Comparison of ENCODE assay signal across 20 cellular contexts in the genomic region with DNA sequence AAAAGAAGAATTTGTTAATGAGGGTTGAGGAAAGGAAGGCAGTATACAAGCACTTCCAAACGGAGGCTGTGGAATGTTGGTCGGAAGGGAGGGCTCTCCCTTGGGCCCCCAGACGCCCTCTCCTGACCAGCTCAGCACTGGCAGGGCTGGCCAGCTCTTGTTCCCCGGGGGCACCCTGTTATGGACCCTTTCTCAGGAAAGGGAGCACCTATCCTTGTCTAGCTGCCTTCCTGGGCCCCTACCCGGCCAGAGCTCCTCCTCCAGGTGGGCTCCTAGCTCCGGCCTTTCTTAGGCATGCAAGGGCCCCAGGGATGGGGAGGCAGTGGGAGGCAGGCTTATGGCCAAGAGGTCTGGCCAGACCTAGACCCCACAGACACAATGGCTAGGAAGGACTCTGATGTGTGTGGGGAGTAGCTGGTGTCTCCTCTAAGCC. TPM values are rescaled to one million over a fixed set of nuclear protein-coding genes. Genes with fewer than 3 reads are reported as not detected.
DNase-seq lines count a peak whose midpoint lies in the region; TF ChIP-seq lines count a peak whose summit lies in the region.
"Had no signal": no experiment of that assay in that cellular context is flagged by ENCODE, and none has a peak within 500 bp of the region (broad histone marks: within the 10 kb centered on the region; RNA-seq: fewer than 3 reads in every experiment).

No MANE protein-coding gene starts in this region.

- H3K27me3 ChIP-seq in HUES48 (ENCODE audit: control insufficient read depth, insufficient read depth, low read length) = peaks cover 26% of the 10 kb centered on the region
- peaks cover 72% of the 10 kb centered on the region for H3K27me3 ChIP-seq in brain microvascular endothelial cell (replicated peaks)
- H3K27me3 ChIP-seq in iPS-20b (ENCODE audit: insufficient read depth, low read length) = peaks cover 9% of the 10 kb centered on the region
- peaks cover 43% of the 10 kb centered on the region for H3K27me3 ChIP-seq in A673 (replicated peaks; ENCODE audit: insufficient read depth, low read depth, low read length, poor library complexity)
- H3K27me3 ChIP-seq: testis had no signal

- H3K36me3 ChIP-seq in HUES48 (ENCODE audit: control insufficient read depth, insufficient read depth, low read length) (no peaks in the 10 kb centered on the region), brain microvascular endothelial cell (replicated peaks) (no peaks in the 10 kb centered on the region), iPS-20b (ENCODE audit: insufficient read depth, low read depth, low read length) (peaks cover 19% of the 10 kb centered on the region; the same call in 1 of the 2 replicates), A673 (ENCODE audit: insufficient read depth, low read length, poor library complexity, severe bottlenecking) (no peaks in the 10 kb centered on the region)

- peak overlapping the region; percentile 84 for H3K4me3 ChIP-seq in HUES48 (ENCODE audit: low read depth, low read length)
- no peak overlapping the region for H3K4me3 ChIP-seq in brain microvascular endothelial cell (ENCODE audit: low read depth, low read length)
- H3K4me3 ChIP-seq in iPS-20b (ENCODE audit: low read length) = peak overlapping the region; percentile 95
- H3K4me3 ChIP-seq in A673 (ENCODE audit: low read depth, low read length, poor library complexity, severe bottlenecking) = no peak overlapping the region

- DNase-seq in brain microvascular endothelial cell (no peak), progenitor cell of endocrine pancreas (ENCODE audit: low spot score, unreplicated experiment) (no peak), dedifferentiated amniotic fluid mesenchymal stem cell (ENCODE audit: extremely low spot score) (no peak), T1000 (lab: John Stamatoyannopoulos, UW) (no peak), A673 (ENCODE audit: low spot score) (no peak)
- DNase-seq: activated CD4-positive, alpha-beta T cell treated with anti-CD3 and anti-CD28 coated beads, Interleukin-2, amount 50 U/mL, for 1 hour; activated CD8-positive, alpha-beta memory T cell treated with anti-CD3 and anti-CD28 coated beads, Interleukin-2, amount 50 U/mL, for 48 hours; activated gamma-delta T cell; amniotic stem cell; MM.1S; naive thymus-derived CD4-positive, alpha-beta T cell; NCI-H1694 treated with DMSO at 0.1 percent for 48 hours; NCI-H2227 treated with DMSO at 0.1 percent for 48 hours; stimulated activated CD4-positive, alpha-beta T cell treated with anti-CD3 and anti-CD28 coated beads, Interleukin-15, amount 100 ng/mL, for 24 hours; SW 1271; testis had no signal

- no peaks in the 10 kb centered on the region for H3K9me3 ChIP-seq in HUES48 (ENCODE audit: control insufficient read depth, insufficient read depth, low read length)
- H3K9me3 ChIP-seq in iPS-20b (ENCODE audit: insufficient read depth, low read depth, low read length) = no peaks in the 10 kb centered on the region
- no peaks in the 10 kb centered on the region for H3K9me3 ChIP-seq in A673 (ENCODE audit: low read depth, low read length, poor library complexity, severe bottlenecking)
- H3K9me3 ChIP-seq: testis had no signal

- CTCF ChIA-PET in A673 (lab: Charles Lee) = no interaction called here

- in situ Hi-C loops in brain microvascular endothelial cell (cut with HindIII; ENCODE audit: low pct_ligation_motif_present, low sequenced_read_pairs) = no loop called here

- H3K27me3 Mint-ChIP-seq in progenitor cell of endocrine pancreas = peaks cover 19% of the 10 kb centered on the region

- H3K4me1 Mint-ChIP-seq in progenitor cell of endocrine pancreas (ENCODE audit: low read depth) = peaks cover 27% of the 10 kb centered on the region

- H3K9ac ChIP-seq in HUES48 (ENCODE audit: low read depth, low read length) (no peak overlapping the region), iPS-20b (ENCODE audit: low read depth, low read length) (peak overlapping the region; percentile 95; the same call in 1 of the 2 replicates)

- H3K36me3 Mint-ChIP-seq in progenitor cell of endocrine pancreas (ENCODE audit: insufficient read depth) = no peaks in the 10 kb centered on the region
- H3K36me3 Mint-ChIP-seq: stimulated activated effector memory CD8-positive, alpha-beta T cell treated with anti-CD3 and anti-CD28 coated beads, Interleukin-12 subunit alpha, Interleukin-12 subunit beta, amount 100 ng/mL, for 72 hours had no signal

- no peak overlapping the region for H3K27ac Mint-ChIP-seq in progenitor cell of endocrine pancreas
- H3K27ac Mint-ChIP-seq: naive thymus-derived CD4-positive, alpha-beta T cell; stimulated activated effector memory CD8-positive, alpha-beta T cell treated with anti-CD3 and anti-CD28 coated beads, Interleukin-12 subunit alpha, Interleukin-12 subunit beta, amount 100 ng/mL, for 72 hours had no signal

- peak overlapping the region; percentile 86 for H3K4me3 Mint-ChIP-seq in progenitor cell of endocrine pancreas (ENCODE audit: low read depth)

- H3K9me3 Mint-ChIP-seq in progenitor cell of endocrine pancreas (ENCODE audit: low read depth) = no peaks in the 10 kb centered on the region
- H3K9me3 Mint-ChIP-seq: stimulated activated effector memory CD8-positive, alpha-beta T cell treated with anti-CD3 and anti-CD28 coated beads, Interleukin-12 subunit alpha, Interleukin-12 subunit beta, amount 100 ng/mL, for 72 hours had no signal

- H3K27ac ChIP-seq in HUES48 (ENCODE audit: low read depth, low read length) = peak overlapping the region; percentile 87
- H3K27ac ChIP-seq in brain microvascular endothelial cell = no peak overlapping the region
- peak overlapping the region; percentile 53 for H3K27ac ChIP-seq in iPS-20b (ENCODE audit: low read length)
- H3K27ac ChIP-seq in A673 (ENCODE audit: low read depth, low read length, poor library complexity, severe bottlenecking) = no peak overlapping the region

- POLR2A ChIA-PET in A673 (lab: Charles Lee; ENCODE audit: low non-redundant PET) = no interaction called here

- BruUV-seq in A673 (replicated peaks; lab: Mats Ljungman, UMichigan) = no TSS peak

- intact Hi-C loops in A673 (cut with micrococcal nuclease; ENCODE audit: unreplicated experiment) = no loop called here

- peaks cover 53% of the 10 kb centered on the region for H3K4me1 ChIP-seq in HUES48 (ENCODE audit: control insufficient read depth, insufficient read depth, low read length)
- peaks cover 36% of the 10 kb centered on the region for H3K4me1 ChIP-seq in iPS-20b (ENCODE audit: insufficient read depth, low read length)
- H3K4me1 ChIP-seq in A673 (ENCODE audit: insufficient read depth, low read length, poor library complexity, severe bottlenecking) = peaks cover 29% of the 10 kb centered on the region

- TF ChIP-seq CTCF in brain microvascular endothelial cell (IDR thresholded peaks at IDR 0.05; ENCODE audit: low read depth, low read length, missing control alignments) (peak; percentile 9), progenitor cell of endocrine pancreas (IDR thresholded peaks at IDR 0.05; ENCODE audit: unreplicated experiment) (peak; percentile 29), A673 (conservative IDR thresholded peaks at IDR 0.05; ENCODE audit: low read depth, low read length) (no peak)

RNA-seq across cellular contexts. Expression of a gene that starts 0.9 kb away (rescaled TPM):
- 6.3 and 6.7 TPM in 2 replicates for total RNA-seq in progenitor cell of endocrine pancreas
- total RNA-seq in A673 (2021) = 0.45 and 2.0 TPM in 2 replicates
- total RNA-seq: lung microvascular endothelial cell had no signal

RNA-seq across cellular contexts. Expression of a gene that starts 33.1 kb away (rescaled TPM):
- 13.9 and 15.2 TPM in 2 replicates for total RNA-seq in progenitor cell of endocrine pancreas
- 1.5 and 3.4 TPM in 2 replicates for total RNA-seq in A673 (2021)
- total RNA-seq: lung microvascular endothelial cell had no signal

RNA-seq across cellular contexts. Expression of a gene that starts 49.5 kb away (rescaled TPM):
- total RNA-seq in progenitor cell of endocrine pancreas (23.9 and 24.5 TPM in 2 replicates), A673 (2021) (9.2 and 29.3 TPM in 2 replicates)

Comparison
In these comparisons a context has a peak if more than half of its experiments do, and no peak if none do; other contexts are left out.
1. H3K27ac ChIP-seq: peak in HUES48 (single experiment) and iPS-20b (single experiment); none in brain microvascular endothelial cell (single experiment) and A673 (single experiment).
2. H3K4me3 ChIP-seq: peak in HUES48 (single experiment) and iPS-20b (single experiment); none in brain microvascular endothelial cell (single experiment) and A673 (single experiment).